Comparison of ENCODE assay signal across 8 cellular contexts in the genomic region with DNA sequence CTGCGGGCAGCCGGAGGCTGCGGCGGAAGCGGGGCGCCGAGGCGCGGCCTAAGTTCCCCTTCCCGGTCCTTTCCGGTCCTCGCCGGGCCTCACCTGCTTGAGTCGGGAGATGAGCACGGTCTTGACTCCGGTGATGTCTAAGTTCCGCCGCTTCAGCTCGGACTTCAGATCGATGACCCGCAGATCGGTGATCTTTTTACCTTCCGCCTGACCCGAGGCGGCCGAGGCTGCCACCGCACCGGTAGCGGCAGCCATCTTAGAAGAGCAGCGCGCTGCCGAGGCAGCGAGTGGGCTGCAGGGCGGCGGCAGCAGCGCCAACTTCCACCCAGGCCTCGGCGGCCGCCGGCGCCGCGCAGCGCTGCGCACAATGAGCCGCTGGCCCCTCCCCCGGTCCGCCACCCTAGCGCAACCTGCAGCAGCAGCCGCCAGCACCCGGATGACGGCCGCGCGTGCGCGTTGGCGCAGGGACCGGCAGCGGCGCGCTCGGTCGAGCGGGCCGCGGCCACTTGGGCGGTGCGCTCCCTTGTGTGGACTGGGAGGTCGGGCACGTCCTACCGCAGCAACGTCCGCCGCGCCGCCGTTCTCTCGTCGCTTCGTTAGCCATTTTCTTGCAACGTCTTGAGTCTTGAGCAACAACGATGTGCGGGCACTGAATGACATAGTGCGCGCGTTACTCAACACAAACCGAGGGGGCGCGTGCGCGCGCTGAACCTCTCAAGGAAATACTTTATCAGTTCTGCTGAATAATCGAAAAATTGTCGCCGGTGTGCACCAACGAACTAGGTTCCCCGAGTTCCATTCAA. TPM values are rescaled to one million over a fixed set of nuclear protein-coding genes. Genes with fewer than 3 reads are reported as not detected.
A peak's percentile ranks its signal among the peaks of the same experiment; 100 is the strongest.
DNase-seq lines count a peak whose midpoint lies in the region; ATAC-seq and TF ChIP-seq lines count a peak whose summit lies in the region.

A gene (minus strand): TSS at position 369 of the 803 bp plus-strand sequence. CDS start 114 bp downstream, at position 255.

- ATAC-seq in GM18502 (IDR thresholded peaks at IDR 0.05; ENCODE audit: poor library complexity, unreplicated experiment) (peak; percentile 90), HG02943 (IDR thresholded peaks at IDR 0.05; ENCODE audit: low read depth, unreplicated experiment) (peak; percentile 88)

- no peaks in the 10 kb centered on the region for H3K9me3 ChIP-seq in right atrium auricular region
- H3K9me3 ChIP-seq in uterus: no peaks in the 10 kb centered on the region

- peaks cover 0 to 25% of the 10 kb centered on the region in 2 donors for H3K4me1 ChIP-seq in right atrium auricular region
- H3K4me1 ChIP-seq in uterus: peaks cover 6 to 7% of the 10 kb centered on the region in 2 donors

- peak; percentile 60 for DNase-seq in NCI-H187 treated with DMSO at 0.1 percent for 48 hours (lab: John Stamatoyannopoulos, UW)
- peak; percentile 89 to 98 (median 90) for DNase-seq in T-helper 2 cell
- DNase-seq in right atrium auricular region (ENCODE audit: low spot score): peak; percentile 96
- peak; percentile 94 for DNase-seq in putamen (ENCODE audit: low spot score)
- peak; percentile 91 to 92 for DNase-seq in uterus

- H3K4me3 ChIP-seq in right atrium auricular region (peak within 1 kb of the TSS; percentile 86 to 89), uterus (peak within 1 kb of the TSS; percentile 53 to 99)

- TF ChIP-seq CTCF in right atrium auricular region (IDR thresholded peaks at IDR 0.05) (peak in 1 of 2 donors; percentile 42), uterus (IDR thresholded peaks at IDR 0.05) (peak; percentile 29 to 46 (median 34))

- peak within 1 kb of the TSS; percentile 94 for H3K27ac ChIP-seq in angular gyrus (ENCODE audit: low read depth, low read length)
- H3K27ac ChIP-seq in right atrium auricular region: peak within 1 kb of the TSS; percentile 97 to 99
- H3K27ac ChIP-seq in uterus: peak within 1 kb of the TSS; percentile 90 to 99

- H3K27me3 ChIP-seq in right atrium auricular region: no peaks in the 10 kb centered on the region
- H3K27me3 ChIP-seq in uterus: no peaks in the 10 kb centered on the region

- TF ChIP-seq POLR2A in uterus (IDR thresholded peaks at IDR 0.05): peak; percentile 80 to 96

- peaks cover 12% of the 10 kb centered on the region for H3K36me3 ChIP-seq in right atrium auricular region
- no peaks in the 10 kb centered on the region for H3K36me3 ChIP-seq in uterus

- intact Hi-C loops in uterus (cut with DNase I; ENCODE audit: low total_unique reads): no loop called here

RNA-seq across cellular contexts. Expression of the gene that starts here (rescaled TPM):
- 10 to 100 TPM; 39.9 to 62.3 TPM for total RNA-seq in right atrium auricular region
- 100 to 1,000 TPM in 3 of 4 donors, 10 to 100 TPM in 1; 26.4 to 140 (median 126) TPM for total RNA-seq in uterus

Comparison
In these comparisons a context has a peak if more than half of its experiments do, and no peak if none do; other contexts are left out.
1. Peak in every context shown above with its lines: DNase-seq, ATAC-seq, H3K4me3 ChIP-seq and H3K27ac ChIP-seq.